In the genomic region with DNA sequence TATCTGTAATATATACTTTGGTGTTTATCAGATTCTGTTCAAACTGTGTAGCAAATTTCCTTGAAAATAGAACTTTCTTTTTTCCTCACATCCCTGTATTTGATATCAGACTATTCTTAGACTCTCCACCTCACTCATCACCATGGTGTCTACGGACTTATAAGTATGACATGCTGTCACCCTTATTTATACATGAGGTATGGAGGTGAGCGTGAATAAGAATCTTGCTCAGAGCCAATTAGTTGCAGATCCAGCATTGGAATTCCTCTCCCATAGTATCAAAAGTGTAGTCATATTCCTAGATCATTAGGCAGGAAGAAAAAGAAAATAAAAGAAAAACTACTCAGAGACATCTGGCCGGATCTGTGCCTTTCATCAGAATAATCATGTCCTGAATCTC, we compare ENCODE assay signal across 1 cellular context.
TF ChIP-seq lines count a peak whose summit lies in the region.

No MANE protein-coding gene starts in this region.

TF ChIP-seq in SK-N-SH, 30 proteins besides CTCF, POLR2A, EP300 and RAD21 (continued from another document):
- TF ChIP-seq, protein P1, sequence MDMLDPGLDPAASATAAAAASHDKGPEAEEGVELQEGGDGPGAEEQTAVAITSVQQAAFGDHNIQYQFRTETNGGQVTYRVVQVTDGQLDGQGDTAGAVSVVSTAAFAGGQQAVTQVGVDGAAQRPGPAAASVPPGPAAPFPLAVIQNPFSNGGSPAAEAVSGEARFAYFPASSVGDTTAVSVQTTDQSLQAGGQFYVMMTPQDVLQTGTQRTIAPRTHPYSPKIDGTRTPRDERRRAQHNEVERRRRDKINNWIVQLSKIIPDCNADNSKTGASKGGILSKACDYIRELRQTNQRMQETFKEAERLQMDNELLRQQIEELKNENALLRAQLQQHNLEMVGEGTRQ (IDR thresholded peaks at IDR 0.05; ENCODE audit: borderline replicate concordance, low read depth, low read length), result no peak
- TF ChIP-seq MXI1 (IDR thresholded peaks at IDR 0.05; ENCODE audit: low read depth, low read length) (no peak), SIN3A (IDR thresholded peaks at IDR 0.05; ENCODE audit: borderline replicate concordance, low read depth, low read length) (no peak), POLR2AphosphoS5 (IDR thresholded peaks at IDR 0.05; ENCODE audit: low read depth, low read length) (no peak), GABPA (IDR thresholded peaks at IDR 0.05; ENCODE audit: low read depth) (no peak), RCOR1 (IDR thresholded peaks at IDR 0.05; ENCODE audit: low read length) (no peak), TEAD4 (IDR thresholded peaks at IDR 0.05; ENCODE audit: borderline replicate concordance, insufficient read depth) (no peak), FOXJ3 (CRISPR knock-in tag; IDR thresholded peaks at IDR 0.05) (no peak), YY1 (IDR thresholded peaks at IDR 0.05; ENCODE audit: low read depth) (no peak), NFIC (IDR thresholded peaks at IDR 0.05; ENCODE audit: borderline replicate concordance) (no peak), FOXM1 (IDR thresholded peaks at IDR 0.05; ENCODE audit: low read depth) (no peak), SMC3 (IDR thresholded peaks at IDR 0.05; ENCODE audit: low read depth, low read length) (no peak), RFX5 (IDR thresholded peaks at IDR 0.05; ENCODE audit: low read length) (no peak), TAF1 (IDR thresholded peaks at IDR 0.05; ENCODE audit: borderline replicate concordance, low read depth, low read length) (no peak), NRF1 (IDR thresholded peaks at IDR 0.05; ENCODE audit: low read depth, low read length) (no peak), FOSL2 (IDR thresholded peaks at IDR 0.05; ENCODE audit: borderline replicate concordance, low read depth) (no peak), JUND (IDR thresholded peaks at IDR 0.05) (no peak)
- TF ChIP-seq, protein P2, sequence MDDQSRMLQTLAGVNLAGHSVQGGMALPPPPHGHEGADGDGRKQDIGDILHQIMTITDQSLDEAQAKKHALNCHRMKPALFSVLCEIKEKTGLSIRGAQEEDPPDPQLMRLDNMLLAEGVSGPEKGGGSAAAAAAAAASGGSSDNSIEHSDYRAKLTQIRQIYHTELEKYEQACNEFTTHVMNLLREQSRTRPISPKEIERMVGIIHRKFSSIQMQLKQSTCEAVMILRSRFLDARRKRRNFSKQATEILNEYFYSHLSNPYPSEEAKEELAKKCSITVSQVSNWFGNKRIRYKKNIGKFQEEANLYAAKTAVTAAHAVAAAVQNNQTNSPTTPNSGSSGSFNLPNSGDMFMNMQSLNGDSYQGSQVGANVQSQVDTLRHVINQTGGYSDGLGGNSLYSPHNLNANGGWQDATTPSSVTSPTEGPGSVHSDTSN (IDR thresholded peaks at IDR 0.05), result no peak
TF ChIP-seq in SK-N-SH: peak in this region for 0.
